Comparison of ENCODE assay signal across 8 cellular contexts in genomic region chr11:128720522-128720985, GRCh38. TPM values are rescaled to one million over a fixed set of nuclear protein-coding genes. Genes with fewer than 3 reads are reported as not detected.
DNase-seq lines count a peak whose midpoint lies in the region; ATAC-seq, FAIRE-seq and TF ChIP-seq lines count a peak whose summit lies in the region.

No MANE protein-coding gene starts in this region.

- TF ChIP-seq POLR2A in GM18951 (IDR thresholded peaks at IDR 0.05; ENCODE audit: extremely low read depth, insufficient read depth, insufficient read length) (peak; percentile 85), H1 (IDR thresholded peaks at IDR 0.05; ENCODE audit: control extremely low read depth in 1 of 2, low read depth in 2 of 2, low read length in 2 of 2) (no peak)

- no peak overlapping the region for H3K4ac ChIP-seq in H1 (replicated peaks; ENCODE audit: insufficient read length, low read depth, low read length)

- ATAC-seq in HG02870 (IDR thresholded peaks at IDR 0.05; ENCODE audit: unreplicated experiment): peak; percentile 61

- no peak overlapping the region for H3K27ac ChIP-seq in H1 (ENCODE audit: low read depth, low read length)

- no peak overlapping the region for H2AK5ac ChIP-seq in H1 (ENCODE audit: low read depth, low read length)

- H2BK20ac ChIP-seq in H1 (ENCODE audit: low read length): no peak overlapping the region

- H3K14ac ChIP-seq in H1 (ENCODE audit: insufficient read length): no peak overlapping the region

- H4K8ac ChIP-seq in H1 (ENCODE audit: extremely low read depth, insufficient read depth, low read length): peak overlapping the region; percentile 45

- H4K5ac ChIP-seq in H1 (ENCODE audit: insufficient read length, low read depth, low read length): no peak overlapping the region

- in situ Hi-C loops in GM18951 (cut with MboI; ENCODE audit: low sequenced_read_pairs, unreplicated experiment): no loop called here

- POLR2A ChIA-PET in H1 (lab: Charles Lee; ENCODE audit: partially characterized antibody): no interaction called here

- 0 out of 2 replicates have a peak overlapping the region, but pooled peaks have one; percentile 48 for H2BK5ac ChIP-seq in H1 (ENCODE audit: low read depth, low read length)

- H3K9me3 ChIP-seq in H1 (ENCODE audit: insufficient read depth in 2 of 2, low read depth in 1 of 2, low read length in 1 of 2): no peaks in the 10 kb centered on the region

- peak overlapping the region; percentile 15 for H2BK120ac ChIP-seq in H1 (replicated peaks; ENCODE audit: low read depth, low read length)

- peaks cover 0 to 2% (median 0%) of the 10 kb centered on the region in 4 experiments; a peak in 2 of 7 replicates for H3K27me3 ChIP-seq in H1 (replicated peaks in 1 of 4; ENCODE audit: control insufficient read depth in 3 of 4, extremely low read depth in 1 of 4, insufficient read depth in 3 of 4, low read length in 3 of 4)

- 57% methylated on average over 11 of the region's 17 CpGs; no CpG with 5 or more reads in 1 of the 2 experiments for WGBS in H1 (ENCODE audit: extremely low coverage in 1 of 2, insufficient coverage in 1 of 2, insufficient read length in 1 of 2, insufficient replicate concordance in 2 of 2, low coverage in 1 of 2, low lambda C conversion rate in 2 of 2, missing lambda C conversion rate in 1 of 2), 2 experiments

- peak overlapping the region in 1 of 2 experiments; percentile 48; a peak in 1 of 4 replicates for H3K4me2 ChIP-seq in H1 (ENCODE audit: insufficient read depth in 1 of 2, low read depth in 2 of 2, low read length in 2 of 2)

- no peak for FAIRE-seq in H1 (lab: Jason Lieb, UNC)

- no peak for TF ChIP-seq RAD21 in H1 (IDR thresholded peaks at IDR 0.05 in 1 of 2, conservative IDR thresholded peaks at IDR 0.05 in 1 of 2; ENCODE audit: low read depth in 2 of 2, low read length in 2 of 2)

- H2BK12ac ChIP-seq in H1 (ENCODE audit: low read depth, low read length): no peak overlapping the region

- no peaks in the 10 kb centered on the region for H3K23me2 ChIP-seq in H1 (ENCODE audit: low read depth, low read length)

- peak overlapping the region; percentile 66; the same call in 1 of the 2 replicates for H2AFZ ChIP-seq in H1 (ENCODE audit: low read length)

- TF ChIP-seq EP300 in H1 (IDR thresholded peaks at IDR 0.05; ENCODE audit: borderline replicate concordance in 1 of 2, low read depth in 2 of 2, low read length in 2 of 2): no peak

- no peak overlapping the region for H3K56ac ChIP-seq in H1 (replicated peaks; ENCODE audit: insufficient read length, low read depth, low read length)

- peaks cover 5 to 23% (median 22%) of the 10 kb centered on the region in 4 experiments; a peak in 6 of 7 replicates for H3K4me1 ChIP-seq in H1 (replicated peaks in 1 of 4; ENCODE audit: control insufficient read depth in 3 of 4, insufficient read depth in 4 of 4, low read length in 3 of 4)

- no peaks in the 10 kb centered on the region for H4K20me1 ChIP-seq in H1 (replicated peaks in 1 of 2; ENCODE audit: control insufficient read depth in 1 of 2, insufficient read depth in 2 of 2, low read length in 2 of 2)

- peak overlapping the region; percentile 19 for H4K91ac ChIP-seq in H1 (replicated peaks; ENCODE audit: insufficient read length, low read length)

- no peak overlapping the region; the same call in 1 of the 2 replicates for H2BK15ac ChIP-seq in H1 (ENCODE audit: low read length)

- no peaks in the 10 kb centered on the region for H3K79me2 ChIP-seq in H1 (ENCODE audit: control insufficient read depth in 1 of 2, insufficient read depth in 2 of 2, low read length in 2 of 2)

- peak overlapping the region; percentile 56; the same call in 1 of the 2 replicates for H3K18ac ChIP-seq in H1 (ENCODE audit: extremely low read depth, low read length)

- CTCF ChIA-PET in H1 (lab: Charles Lee; ENCODE audit: partially characterized antibody): interaction anchor here (1.9 kb wide), 1 partner anchor 13 kb away, joined by 6 read pairs; no protein-coding TSS in a partner anchor

- no peaks in the 10 kb centered on the region for H3K36me3 ChIP-seq in H1 (ENCODE audit: control insufficient read depth in 2 of 4, insufficient read depth in 4 of 4, low read length in 3 of 4)

- TF ChIP-seq CTCF in H1 (IDR thresholded peaks at IDR 0.05; ENCODE audit: control extremely low read depth in 1 of 3, insufficient read depth in 1 of 3, low read depth in 1 of 3, low read length in 3 of 3): no peak

- no peak overlapping the region for H3K4me3 ChIP-seq in H1 (ENCODE audit: extremely low read depth in 1 of 4, insufficient read depth in 2 of 4, low read depth in 3 of 4, low read length in 4 of 4)

- DNase-seq in RPMI8226: peak; percentile 61
- DNase-seq in H1 (ENCODE audit: low read depth in 1 of 2, low spot score in 2 of 2): peak in 1 of 2 experiments; percentile 55
- DNase-seq in stimulated activated CD4-positive, alpha-beta T cell treated with anti-CD3 and anti-CD28 coated beads, Interleukin-4, amount 100 ng/mL, for 24 hours: peak; percentile 59
- DNase-seq in ureter (ENCODE audit: low spot score): no peak
- no peak for DNase-seq in anterior cingulate cortex (lab: John Stamatoyannopoulos, UW)
- no peak for DNase-seq in NCI-H2171 (lab: John Stamatoyannopoulos, UW)

- no peak overlapping the region for H3K23ac ChIP-seq in H1 (ENCODE audit: insufficient read length)

- no peaks in the 10 kb centered on the region for H3K79me1 ChIP-seq in H1 (ENCODE audit: low read depth, low read length)

- no peak overlapping the region for H3K9ac ChIP-seq in H1 (replicated peaks in 1 of 4; ENCODE audit: extremely low read depth in 1 of 4, low read depth in 3 of 4, low read length in 3 of 4)

TF ChIP-seq in H1, 55 proteins besides CTCF, POLR2A, EP300 and RAD21:
- TF ChIP-seq CHD1 (IDR thresholded peaks at IDR 0.05; ENCODE audit: low read depth, low read length): no peak
- TF ChIP-seq NRF1 (IDR thresholded peaks at IDR 0.05; ENCODE audit: low read depth, low read length): no peak
- TF ChIP-seq TAF7 (optimal IDR thresholded peaks at IDR 0.05; ENCODE audit: borderline replicate concordance, low read depth, low read length): no peak
- TF ChIP-seq PHF8 (conservative IDR thresholded peaks at IDR 0.05; ENCODE audit: low read depth, low read length): no peak
- no peak for TF ChIP-seq NANOG (IDR thresholded peaks at IDR 0.05; ENCODE audit: insufficient read depth, low read depth, low read length, poor library complexity, severe bottlenecking)
- TF ChIP-seq SAP30 (IDR thresholded peaks at IDR 0.05; ENCODE audit: insufficient read depth, insufficient replicate concordance, low read length): no peak
- TF ChIP-seq SIX5 (IDR thresholded peaks at IDR 0.05; ENCODE audit: low read depth, low read length): no peak
- no peak for TF ChIP-seq CTBP2 (IDR thresholded peaks at IDR 0.05; ENCODE audit: borderline replicate concordance, insufficient read depth, insufficient read length, low read length)
- TF ChIP-seq BCL11A (IDR thresholded peaks at IDR 0.05; ENCODE audit: low read depth in 2 of 2, low read length in 2 of 2): no peak
- TF ChIP-seq EZH2 (IDR thresholded peaks at IDR 0.05; ENCODE audit: low read depth, low read length, severe bottlenecking): no peak
- TF ChIP-seq ZNF274 (IDR thresholded peaks at IDR 0.05; ENCODE audit: borderline replicate concordance, extremely low read depth, low read length): no peak
- TF ChIP-seq SIRT6 (IDR thresholded peaks at IDR 0.05; ENCODE audit: low read length): no peak
- no peak for TF ChIP-seq CHD2 (IDR thresholded peaks at IDR 0.05; ENCODE audit: low read length)
- TF ChIP-seq ATF2 (IDR thresholded peaks at IDR 0.05; ENCODE audit: low read length): no peak
- no peak for TF ChIP-seq HDAC2 (IDR thresholded peaks at IDR 0.05; ENCODE audit: borderline replicate concordance in 1 of 2, low read depth in 2 of 2, low read length in 2 of 2)
- TF ChIP-seq BACH1 (IDR thresholded peaks at IDR 0.05; ENCODE audit: low read length): no peak

RNA-seq across cellular contexts. Expression of gene FLI1, which starts 26.7 kb away (rescaled TPM):
- total RNA-seq in H1 (2021; fragmentation: NEBNext Ultra II Directional; extraction: Animal tissue kit (Norgen Biotek cat#: 25700)): 0.22 and 0.29 TPM in 2 replicates
- polyA plus RNA-seq in H1 (2011; rRNA removed): 0.18 and 0.30 TPM in 2 replicates
- polyA plus RNA-seq in H1 (2011; cell fraction: cytosol; rRNA removed): 0.21 TPM
- polyA plus RNA-seq in H1 (2011; cell fraction: nucleus; rRNA removed): 0.14 TPM
- polyA plus RNA-seq in H1 (2012, experiment 1 of 2): 0.15 to 0.58 TPM (median 0.43 TPM) in 3 of 4 replicates, not detected in the other
- 0.04 TPM for polyA plus RNA-seq in H1 (2012, experiment 2 of 2)
- polyA plus RNA-seq in H1 (2013, experiment 1 of 2): 0.18 TPM
- polyA plus RNA-seq in H1 (2013, experiment 2 of 2): 0.24 TPM
- polyA minus RNA-seq in H1 (2011; rRNA and poly(A)+ RNA removed): 0.38 and 1.5 TPM in 2 replicates
- polyA minus RNA-seq in H1 (2011; cell fraction: cytosol; rRNA and poly(A)+ RNA removed): not detected
- polyA minus RNA-seq in H1 (2011; cell fraction: nucleus; rRNA and poly(A)+ RNA removed): 0.50 TPM
- 19.1 TPM for total RNA-seq in ureter

Comparison
In these comparisons a context has a peak if more than half of its experiments do, and no peak if none do; other contexts are left out.
1. DNase-seq: peak in RPMI8226 (single experiment) and stimulated activated CD4-positive, alpha-beta T cell treated with anti-CD3 and anti-CD28 coated beads, Interleukin-4, amount 100 ng/mL, for 24 hours (single experiment); none in ureter (single experiment), anterior cingulate cortex (0 of 58) and NCI-H2171 (single experiment).
2. RNA of gene FLI1, which starts 26.7 kb away (total RNA-seq): 19.1 TPM in ureter (single experiment); 0.22 to 0.29 TPM in H1; every median in the first group is over 10 times any median in the second.